10 cellular contexts compared by ENCODE assay signal in the genomic region with DNA sequence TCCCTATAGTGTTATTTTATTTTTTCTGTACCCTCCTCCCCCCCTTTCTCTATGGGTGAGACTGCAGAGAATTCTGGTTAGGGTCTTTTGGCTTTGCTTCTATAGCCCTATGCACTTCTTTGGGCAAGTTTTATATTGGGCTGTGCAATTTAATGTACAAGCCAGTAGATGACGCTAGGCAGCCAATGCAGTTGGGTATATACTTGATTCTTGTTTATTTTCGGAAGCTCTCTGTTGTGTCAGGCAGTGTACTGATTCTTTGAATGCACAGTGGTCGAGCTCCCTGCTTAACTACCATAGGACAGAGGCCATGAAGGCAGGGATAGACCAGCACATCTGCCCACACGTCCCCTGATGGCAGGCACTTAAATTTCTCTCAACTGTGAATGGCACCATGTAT. TPM values are rescaled to one million over a fixed set of nuclear protein-coding genes. Genes with fewer than 3 reads are reported as not detected.
DNase-seq lines count a peak whose midpoint lies in the region; ATAC-seq, FAIRE-seq and TF ChIP-seq lines count a peak whose summit lies in the region.
"Had no signal": no experiment of that assay in that cellular context is flagged by ENCODE, and none has a peak within 500 bp of the region (broad histone marks: within the 10 kb centered on the region; RNA-seq: fewer than 3 reads in every experiment).

No MANE protein-coding gene starts in this region.

- no peak overlapping the region for H2AK5ac ChIP-seq in IMR-90 (ENCODE audit: low read depth, low read length)

- FAIRE-seq in GM12878 (lab: Jason Lieb, UNC) = no peak

- H3K9me3 Mint-ChIP-seq in activated CD4-positive, alpha-beta memory T cell treated with anti-CD3 and anti-CD28 coated beads for 36 hours = peaks cover 13% of the 10 kb centered on the region

- H2BK5ac ChIP-seq in IMR-90 (ENCODE audit: low read depth, low read length, poor library complexity, severe bottlenecking) = no peak overlapping the region

- no peak for TF ChIP-seq POLR2A in IMR-90 (IDR thresholded peaks at IDR 0.05; ENCODE audit: low read depth, low read length)
- TF ChIP-seq POLR2A in GM12878 (IDR thresholded peaks at IDR 0.05; ENCODE audit: low read depth, low read length) = no peak
- TF ChIP-seq POLR2A in gastroesophageal sphincter (IDR thresholded peaks at IDR 0.05) = no peak

- H3K27ac ChIP-seq in IMR-90 (ENCODE audit: insufficient read depth, low read length) (no peak overlapping the region), GM12878 (ENCODE audit: control insufficient read depth, insufficient read depth) (no peak overlapping the region), gastroesophageal sphincter (no peak overlapping the region)

- H2AK9ac ChIP-seq in IMR-90 (replicated peaks; ENCODE audit: low read depth, low read length, poor library complexity) = no peak overlapping the region

- SMC1A ChIA-PET in GM12878 (lab: Charles Lee; ENCODE audit: uncharacterized antibody, unreplicated experiment) = interaction anchor here (1.0 to 1.2 kb wide), 2 partner anchors 9 to 10 kb away, joined by 3 to 4 read pairs; no protein-coding TSS in a partner anchor

- no peak overlapping the region for H4K91ac ChIP-seq in IMR-90 (ENCODE audit: insufficient read depth, low read depth, low read length)

- intact Hi-C loops in IMR-90 (cut with micrococcal nuclease) (loop anchor here (5.0 kb wide), 1 partner anchor 314 kb away; no protein-coding TSS in a partner anchor), GM12878 (cut with micrococcal nuclease; ENCODE audit: unreplicated experiment) (loop anchor here (10.0 kb wide), 1 partner anchor 311 kb away; no protein-coding TSS in a partner anchor)
- intact Hi-C loops in activated CD4-positive, alpha-beta memory T cell treated with anti-CD3 and anti-CD28 coated beads for 36 hours (cut with micrococcal nuclease) = no loop called here

- no peak overlapping the region for H3K14ac ChIP-seq in IMR-90 (replicated peaks; ENCODE audit: low read depth, low read length)

- H3K4me1 ChIP-seq in IMR-90 (ENCODE audit: control insufficient read depth, insufficient read depth, low read length) (no peaks in the 10 kb centered on the region), GM12878 (ENCODE audit: control insufficient read depth, insufficient read depth, low read length) (no peaks in the 10 kb centered on the region), gastroesophageal sphincter (no peaks in the 10 kb centered on the region)

- no peak for TF ChIP-seq RAD21 in IMR-90 (IDR thresholded peaks at IDR 0.05; ENCODE audit: low read length)
- TF ChIP-seq RAD21 in GM12878 (IDR thresholded peaks at IDR 0.05; ENCODE audit: insufficient read depth, low read depth, low read length) = 0 out of 2 replicates have a peak, but pooled peaks have one; percentile 13

- BruUV-seq in IMR-90 (replicated peaks; lab: Mats Ljungman, UMichigan) = no TSS peak
- BruUV-seq in GM12878 (replicated peaks; lab: Mats Ljungman, UMichigan) = no TSS peak

- in situ Hi-C loops in IMR-90 (cut with MboI; ENCODE audit: low sequenced_read_pairs) (no loop called here), GM12878 (cut with MboI) (no loop called here)

- TF ChIP-seq CTCF in IMR-90 (conservative IDR thresholded peaks at IDR 0.05; ENCODE audit: low read depth, low read length) (0 out of 2 replicates have a peak, but pooled peaks have one; percentile 24), GM12878 (IDR thresholded peaks at IDR 0.05 in 2 of 3, conservative IDR thresholded peaks at IDR 0.05 in 1 of 3; ENCODE audit: control insufficient read depth in 2 of 3, extremely low read depth in 1 of 3, insufficient read depth in 1 of 3, low read depth in 3 of 3, low read length in 3 of 3) (peak in 1 of 3 experiments; percentile 21; a peak in 1 of 6 replicates), gastroesophageal sphincter (IDR thresholded peaks at IDR 0.05) (no peak)

- H4K8ac ChIP-seq in IMR-90 (ENCODE audit: low read depth in 2 of 2, low read length in 2 of 2) = no peak overlapping the region

- H3K27ac Mint-ChIP-seq in activated CD4-positive, alpha-beta memory T cell treated with anti-CD3 and anti-CD28 coated beads for 36 hours = no peak overlapping the region

- H3K79me1 ChIP-seq in IMR-90 (ENCODE audit: low read depth in 1 of 2, low read length in 2 of 2) = no peaks in the 10 kb centered on the region; a peak in 2 of 4 replicates

- no peaks in the 10 kb centered on the region for H3K9me1 ChIP-seq in IMR-90 (ENCODE audit: insufficient read depth, low read length)

- H3K18ac ChIP-seq in IMR-90 (ENCODE audit: low read depth, low read length) = no peak overlapping the region

- H3K27me3 ChIP-seq in IMR-90 (ENCODE audit: control insufficient read depth, insufficient read depth, low read length) = no peaks in the 10 kb centered on the region
- H3K27me3 ChIP-seq in GM12878 (replicated peaks in 1 of 2; ENCODE audit: control insufficient read depth in 2 of 2, insufficient read depth in 2 of 2, low read length in 1 of 2) = no peaks in the 10 kb centered on the region
- no peaks in the 10 kb centered on the region for H3K27me3 ChIP-seq in gastroesophageal sphincter

- no peak overlapping the region for H3K23ac ChIP-seq in IMR-90 (ENCODE audit: low read depth, low read length)

- no peak overlapping the region for H3K4ac ChIP-seq in IMR-90 (ENCODE audit: low read depth, low read length)

- no peaks in the 10 kb centered on the region for H3K9me3 ChIP-seq in IMR-90 (ENCODE audit: control insufficient read depth, insufficient read depth, low read length)
- no peaks in the 10 kb centered on the region; the same call in 2 of the 3 replicates for H3K9me3 ChIP-seq in GM12878 (replicated peaks; ENCODE audit: control insufficient read depth, insufficient read depth, low read length)
- no peaks in the 10 kb centered on the region for H3K9me3 ChIP-seq in gastroesophageal sphincter

- peaks cover 13% of the 10 kb centered on the region for H3K36me3 Mint-ChIP-seq in activated CD4-positive, alpha-beta memory T cell treated with anti-CD3 and anti-CD28 coated beads for 36 hours

- POLR2A ChIA-PET in IMR-90 (lab: Charles Lee; ENCODE audit: unreplicated experiment) (no interaction called here), GM12878 (lab: Charles Lee) (no interaction called here)
- POLR2A ChIA-PET in activated CD4-positive, alpha-beta memory T cell treated with anti-CD3 and anti-CD28 coated beads for 36 hours (lab: Charles Lee) = no interaction called here

- H3K4me1 Mint-ChIP-seq in activated CD4-positive, alpha-beta memory T cell treated with anti-CD3 and anti-CD28 coated beads for 36 hours (ENCODE audit: low read depth) = peaks cover 28% of the 10 kb centered on the region

- H3K79me2 ChIP-seq in GM12878 (ENCODE audit: control insufficient read depth, insufficient read depth, low read length) = no peaks in the 10 kb centered on the region; the same call in 1 of the 2 replicates

- no peak overlapping the region for H2BK120ac ChIP-seq in IMR-90 (ENCODE audit: low read depth, low read length)

- ATAC-seq in IMR-90 (ENCODE audit: low read depth) (no peak), GM12878 (peak; percentile 76), GM21786 (IDR thresholded peaks at IDR 0.05; ENCODE audit: unreplicated experiment) (no peak), gastroesophageal sphincter (no peak)
- ATAC-seq: activated naive CD8-positive, alpha-beta T cell treated with anti-CD3 and anti-CD28 coated beads, Interleukin-2, amount 50 U/mL, for 24 hours had no signal

- no peak overlapping the region for H3K56ac ChIP-seq in IMR-90 (ENCODE audit: extremely low read depth, insufficient read depth, low read length)

- no peak overlapping the region for H2BK20ac ChIP-seq in IMR-90 (ENCODE audit: low read depth, low read length)

- H4K20me1 ChIP-seq in IMR-90 (ENCODE audit: insufficient read depth, low read length) (no peaks in the 10 kb centered on the region), GM12878 (ENCODE audit: control insufficient read depth, insufficient read depth) (no peaks in the 10 kb centered on the region)

- TF ChIP-seq EP300 in GM12878 (IDR thresholded peaks at IDR 0.05; ENCODE audit: borderline replicate concordance in 1 of 2, control insufficient read depth in 1 of 2, low read depth in 2 of 2, low read length in 2 of 2) (no peak), gastroesophageal sphincter (IDR thresholded peaks at IDR 0.05) (no peak)

- WGBS in IMR-90 (ENCODE audit: extremely low coverage in 2 of 2, insufficient read length in 1 of 2), 2 experiments = no CpG with 5 or more reads among the region's 4 CpGs
- WGBS in GM12878 (ENCODE audit: insufficient coverage, insufficient replicate concordance, low lambda C conversion rate, missing lambda C conversion rate) = 64% methylated on average over 4 of the region's 4 CpGs
- WGBS in gastroesophageal sphincter (ENCODE audit: low coverage in 1 of 2), 2 donors = 87 to 90% methylated on average over 4 of the region's 4 CpGs

- H3K4me3 ChIP-seq in IMR-90 (ENCODE audit: insufficient read depth, low read depth, low read length) (no peak overlapping the region), GM12878 (no peak overlapping the region), gastroesophageal sphincter (no peak overlapping the region)

- H3K4me2 ChIP-seq in IMR-90 (ENCODE audit: low read depth, low read length) (peak overlapping the region; percentile 3; the same call in 1 of the 2 replicates), GM12878 (ENCODE audit: control insufficient read depth, insufficient read depth) (no peak overlapping the region)

- H2BK15ac ChIP-seq in IMR-90 (ENCODE audit: low read depth, low read length) = no peak overlapping the region

- H3K9ac ChIP-seq in IMR-90 (ENCODE audit: low read depth, low read length) (no peak overlapping the region), GM12878 (ENCODE audit: control insufficient read depth, insufficient read depth, low read length) (no peak overlapping the region)

- DNase-seq in ELR (ENCODE audit: low read depth) = peak; percentile 38
- no peak for DNase-seq in IMR-90
- DNase-seq in GM12878 (ENCODE audit: low read depth, low spot score) = no peak
- DNase-seq in lung microvascular endothelial cell (ENCODE audit: low read depth in 2 of 2) = peak; percentile 18 to 29
- DNase-seq in activated CD4-positive, alpha-beta memory T cell treated with anti-CD3 and anti-CD28 coated beads for 36 hours = no peak
- no peak for DNase-seq in HK-2 (ENCODE audit: unreplicated experiment)
- DNase-seq: activated naive CD8-positive, alpha-beta T cell treated with anti-CD3 and anti-CD28 coated beads, Interleukin-2, amount 50 U/mL, for 24 hours; NCI-H1417 treated with DMSO at 0.1 percent for 48 hours had no signal

- no peak overlapping the region for H3K4me3 Mint-ChIP-seq in activated CD4-positive, alpha-beta memory T cell treated with anti-CD3 and anti-CD28 coated beads for 36 hours

- H3K27me3 Mint-ChIP-seq in activated CD4-positive, alpha-beta memory T cell treated with anti-CD3 and anti-CD28 coated beads for 36 hours = no peaks in the 10 kb centered on the region
- H3K27me3 Mint-ChIP-seq: activated naive CD8-positive, alpha-beta T cell treated with anti-CD3 and anti-CD28 coated beads, Interleukin-2, amount 50 U/mL, for 24 hours had no signal

- RAD21 ChIA-PET in GM12878 (lab: Charles Lee; ENCODE audit: unreplicated experiment) = interaction anchor here (1.2 kb wide), 1 partner anchor 151 kb away, joined by 5 read pairs; no protein-coding TSS in a partner anchor

- dilution Hi-C loops in IMR-90 (cut with HindIII; ENCODE audit: low sequenced_read_pairs, unreplicated experiment) = no loop called here

- H3K36me3 ChIP-seq in IMR-90 (ENCODE audit: control insufficient read depth, insufficient read depth, low read length) (no peaks in the 10 kb centered on the region), GM12878 (ENCODE audit: control insufficient read depth in 2 of 2, insufficient read depth in 2 of 2, low read length in 1 of 2) (no peaks in the 10 kb centered on the region), gastroesophageal sphincter (no peaks in the 10 kb centered on the region)

- H2AFZ ChIP-seq in IMR-90 (replicated peaks; ENCODE audit: low read length, poor library complexity) = no peak overlapping the region
- H2AFZ ChIP-seq in GM12878 (ENCODE audit: control insufficient read depth, low read depth, low read length) = no peak overlapping the region

- no peak overlapping the region for H4K5ac ChIP-seq in IMR-90 (ENCODE audit: low read depth, low read length)

- CTCF ChIA-PET in IMR-90 (lab: Yijun Ruan, JAX) = interaction anchor here (0.6 kb wide), 1 partner anchor 1100 kb away, joined by 3 read pairs; no protein-coding TSS in a partner anchor
- CTCF ChIA-PET in GM12878 (lab: Yijun Ruan, JAX) = interaction anchor here (0.6 to 1.6 kb wide), 4 partner anchors 11 to 603 kb away, joined by 3 to 5 read pairs (median 3); no protein-coding TSS in a partner anchor
- CTCF ChIA-PET in activated CD4-positive, alpha-beta memory T cell treated with anti-CD3 and anti-CD28 coated beads for 36 hours (lab: Charles Lee) = interaction anchor here (0.9 kb wide), 1 partner anchor 330 kb away, joined by 3 read pairs; no protein-coding TSS in a partner anchor

RNA-seq across cellular contexts. Expression of gene GPR52, which starts 34.1 kb away (rescaled TPM):
- total RNA-seq in IMR-90 (2012; rRNA removed) (0.90 and 2.2 TPM in 2 replicates), GM12878 (2014; rRNA removed) (12.5 and 13.8 TPM in 2 replicates), GM12878 (2014; rRNA removed; fragmentation: Illumina TruSeq; extraction: Trizol) (16.3 and 16.4 TPM in 2 replicates), GM12878 (2021) (4.3 and 5.6 TPM in 2 replicates), lung microvascular endothelial cell (0.22 and 0.99 TPM in 2 replicates), gastroesophageal sphincter (1 to 10 TPM in 3 of 4 donors, not detected in 1; 1.0 to 6.7 (median 3.2) TPM)
- polyA plus RNA-seq in IMR-90 (2012; rRNA removed) (not detected in 2 replicates), GM12878 (2011; rRNA removed) (0.07 TPM in 1 of 2 replicates, not detected in the other), GM12878 (2014; fragmentation: Illumina TruSeq; extraction: Trizol) (0.35 TPM in 1 of 2 replicates, not detected in the other), GM12878 (2014; fragmentation: Nextera tagmentation; extraction: Ambion mirVana) (not detected), GM12878 (2014; rRNA removed) (0.74 and 0.88 TPM in 2 replicates), GM12878 (2016; fragmentation: Nextera tagmentation; extraction: Ambion mirVana) (under 1 TPM in 1 of 2 experiments, not detected in 1; 0.20 TPM)
- polyA plus RNA-seq in IMR-90 (2012; cell fraction: cytosol; rRNA removed) = not detected in 2 replicates
- 0.13 and 0.66 TPM in 2 replicates for polyA plus RNA-seq in IMR-90 (2012; cell fraction: nucleus; rRNA removed; ENCODE audit: low replicate concordance)
- 90.3 and 91.5 TPM in 2 replicates for total RNA-seq in GM12878 (2013; cell fraction: nucleolus; rRNA removed)
- polyA plus RNA-seq in GM12878 (2011; ENCODE audit: low read depth) = 0.38 TPM
- not detected in 2 replicates for polyA plus RNA-seq in GM12878 (2011; cell fraction: cytosol; rRNA removed)
- 0.49 and 0.99 TPM in 2 replicates for polyA plus RNA-seq in GM12878 (2011; cell fraction: nucleus; rRNA removed)
- polyA plus RNA-seq in GM12878 (2012) = 0.24 TPM in 2 replicates
- 1.1 and 4.1 TPM in 2 replicates for polyA minus RNA-seq in GM12878 (2011; rRNA and poly(A)+ RNA removed)
- not detected in 2 replicates for polyA minus RNA-seq in GM12878 (2011; cell fraction: cytosol; rRNA and poly(A)+ RNA removed)
- polyA minus RNA-seq in GM12878 (2011; cell fraction: nucleus; rRNA and poly(A)+ RNA removed) = 5.6 and 10.9 TPM in 2 replicates
- total RNA-seq in activated CD4-positive, alpha-beta memory T cell treated with anti-CD3 and anti-CD28 coated beads for 36 hours = under 1 TPM; 0.33 to 0.56 TPM

Comparison
In these comparisons a context has a peak if more than half of its experiments do, and no peak if none do; other contexts are left out.
1. DNase-seq: peak in ELR (single experiment) and lung microvascular endothelial cell (2 of 2); none in IMR-90 (single experiment), GM12878 (single experiment), activated CD4-positive, alpha-beta memory T cell treated with anti-CD3 and anti-CD28 coated beads for 36 hours (single experiment) and HK-2 (single experiment).